ENCODE assay signal across 1 cellular context in the genomic region with DNA sequence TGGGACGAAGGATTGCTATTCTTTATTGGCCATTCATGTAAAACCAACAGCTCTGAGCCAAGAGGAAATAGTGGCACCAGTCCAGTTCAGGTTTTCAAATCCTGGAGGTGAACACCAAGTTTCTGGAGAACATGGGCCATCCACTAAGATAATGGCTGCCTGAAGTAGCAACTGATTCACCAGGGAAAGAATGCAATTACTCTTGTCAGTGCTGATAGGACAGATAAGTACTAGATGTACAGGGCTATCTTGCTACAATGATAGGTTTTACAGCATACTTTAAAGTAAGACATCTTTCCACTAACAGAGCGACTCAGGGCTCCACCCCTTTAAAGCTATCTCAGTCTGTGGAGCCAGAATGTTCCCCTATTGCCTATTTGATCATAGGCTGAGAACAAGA.
TF ChIP-seq lines count a peak whose summit lies in the region.

No MANE protein-coding gene starts in this region.

TF ChIP-seq in SK-N-SH, 30 proteins besides CTCF, POLR2A, EP300 and RAD21:
- TF ChIP-seq ELF1 (IDR thresholded peaks at IDR 0.05) (no peak), FOSL2 (IDR thresholded peaks at IDR 0.05; ENCODE audit: borderline replicate concordance, low read depth) (peak; percentile 58; the same call in 1 of the 2 replicates), ZBTB33 (IDR thresholded peaks at IDR 0.05; ENCODE audit: borderline replicate concordance, low read depth) (no peak), POLR2AphosphoS5 (IDR thresholded peaks at IDR 0.05; ENCODE audit: low read depth, low read length) (peak; percentile 45; the same call in 1 of the 2 replicates), GATA2 (CRISPR knock-in tag; IDR thresholded peaks at IDR 0.05) (no peak), SMC3 (IDR thresholded peaks at IDR 0.05; ENCODE audit: low read depth, low read length) (no peak), TAF1 (IDR thresholded peaks at IDR 0.05; ENCODE audit: borderline replicate concordance, low read depth, low read length) (no peak), RFX5 (IDR thresholded peaks at IDR 0.05; ENCODE audit: low read length) (no peak), NFIC (IDR thresholded peaks at IDR 0.05; ENCODE audit: borderline replicate concordance) (peak; percentile 59), YY1 (IDR thresholded peaks at IDR 0.05; ENCODE audit: low read depth) (peak; percentile 78), PBX3 (IDR thresholded peaks at IDR 0.05) (peak; percentile 94), MEF2A (IDR thresholded peaks at IDR 0.05; ENCODE audit: borderline replicate concordance, low read depth) (peak; percentile 61; the same call in 1 of the 2 replicates), TEAD4 (IDR thresholded peaks at IDR 0.05; ENCODE audit: borderline replicate concordance, insufficient read depth) (peak; percentile 61; the same call in 1 of the 2 replicates), RCOR1 (IDR thresholded peaks at IDR 0.05; ENCODE audit: low read length) (no peak), CHD2 (IDR thresholded peaks at IDR 0.05; ENCODE audit: low read length, partially characterized antibody) (no peak), FOXM1 (IDR thresholded peaks at IDR 0.05; ENCODE audit: low read depth) (no peak), TCF12 (IDR thresholded peaks at IDR 0.05) (peak; percentile 66), JUND (IDR thresholded peaks at IDR 0.05) (peak; percentile 71), NRF1 (IDR thresholded peaks at IDR 0.05; ENCODE audit: low read depth, low read length) (no peak), IRF3 (IDR thresholded peaks at IDR 0.05; ENCODE audit: low read depth, low read length) (no peak), USF1 (IDR thresholded peaks at IDR 0.05; ENCODE audit: borderline replicate concordance, low read depth) (no peak)
- TF ChIP-seq, protein P1, sequence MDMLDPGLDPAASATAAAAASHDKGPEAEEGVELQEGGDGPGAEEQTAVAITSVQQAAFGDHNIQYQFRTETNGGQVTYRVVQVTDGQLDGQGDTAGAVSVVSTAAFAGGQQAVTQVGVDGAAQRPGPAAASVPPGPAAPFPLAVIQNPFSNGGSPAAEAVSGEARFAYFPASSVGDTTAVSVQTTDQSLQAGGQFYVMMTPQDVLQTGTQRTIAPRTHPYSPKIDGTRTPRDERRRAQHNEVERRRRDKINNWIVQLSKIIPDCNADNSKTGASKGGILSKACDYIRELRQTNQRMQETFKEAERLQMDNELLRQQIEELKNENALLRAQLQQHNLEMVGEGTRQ (IDR thresholded peaks at IDR 0.05; ENCODE audit: borderline replicate concordance, low read depth, low read length) = no peak
- TF ChIP-seq, protein P2, sequence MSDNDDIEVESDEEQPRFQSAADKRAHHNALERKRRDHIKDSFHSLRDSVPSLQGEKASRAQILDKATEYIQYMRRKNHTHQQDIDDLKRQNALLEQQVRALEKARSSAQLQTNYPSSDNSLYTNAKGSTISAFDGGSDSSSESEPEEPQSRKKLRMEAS (IDR thresholded peaks at IDR 0.05; ENCODE audit: low read depth) = peak; percentile 46; the same call in 1 of the 2 replicates
